Comparison of ENCODE assay signal across 25 cellular contexts in the genomic region with DNA sequence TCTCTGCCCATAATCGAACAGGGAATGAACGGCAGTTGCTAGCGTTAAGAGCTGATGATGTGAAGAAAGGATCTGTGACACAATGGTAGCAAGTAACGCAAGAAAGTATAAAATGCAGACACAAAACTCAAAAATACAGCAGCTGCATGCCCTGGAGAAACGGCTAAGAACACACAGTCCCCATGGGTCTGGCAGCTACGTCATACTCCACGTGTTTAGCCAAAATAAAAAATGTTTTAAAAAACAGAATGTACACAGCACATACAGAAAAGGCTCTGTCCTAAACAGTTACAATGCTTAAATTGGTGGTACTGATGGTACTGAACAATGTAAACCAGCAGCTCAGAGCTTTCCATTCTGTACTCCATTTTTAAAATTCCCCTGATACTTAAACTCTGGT.
"Had no signal": no experiment of that assay in that cellular context is flagged by ENCODE, and none has a peak within 500 bp of the region (broad histone marks: within the 10 kb centered on the region; RNA-seq: fewer than 3 reads in every experiment).

No MANE protein-coding gene starts in this region.

- H3K27ac Mint-ChIP-seq: activated CD4-positive, alpha-beta T cell treated with anti-CD3 and anti-CD28 coated beads, Interleukin-2, amount 10 ng/mL, durations not matched to agents 24 days and 14 days; activated CD8-positive, alpha-beta T cell treated with anti-CD3 and anti-CD28 coated beads for 36 hours; activated naive CD4-positive, alpha-beta T cell treated with anti-CD3 and anti-CD28 coated beads for 36 hours; activated naive CD8-positive, alpha-beta T cell; activated naive CD8-positive, alpha-beta T cell treated with anti-CD3 and anti-CD28 coated beads, Interleukin-2, amount 50 U/mL, for 24 hours; activated T-cell treated with anti-CD3 and anti-CD28 coated beads, Interleukin-2, amount 50 U/mL, for 24 hours; T-helper 2 cell treated with Interferon-gamma antibody and Interleukin-4, amounts not matched to agents 5 μg/mL and 100 μg/mL, for 36 hours had no signal

- H3K4me3 ChIP-seq: SJCRH30, SK-N-MC had no signal

- H3K4me3 Mint-ChIP-seq: activated CD4-positive, alpha-beta T cell treated with anti-CD3 and anti-CD28 coated beads, Interleukin-2, amount 10 ng/mL, durations not matched to agents 24 days and 14 days; activated CD8-positive, alpha-beta T cell treated with anti-CD3 and anti-CD28 coated beads for 36 hours; activated naive CD4-positive, alpha-beta T cell treated with anti-CD3 and anti-CD28 coated beads for 36 hours; activated naive CD8-positive, alpha-beta T cell; activated naive CD8-positive, alpha-beta T cell treated with anti-CD3 and anti-CD28 coated beads, Interleukin-2, amount 50 U/mL, for 24 hours; activated T-cell treated with anti-CD3 and anti-CD28 coated beads, Interleukin-2, amount 50 U/mL, for 24 hours; T-helper 2 cell treated with Interferon-gamma antibody and Interleukin-4, amounts not matched to agents 5 μg/mL and 100 μg/mL, for 36 hours had no signal

- H3K27me3 Mint-ChIP-seq: activated CD4-positive, alpha-beta T cell treated with anti-CD3 and anti-CD28 coated beads, Interleukin-2, amount 10 ng/mL, durations not matched to agents 24 days and 14 days; activated CD8-positive, alpha-beta T cell treated with anti-CD3 and anti-CD28 coated beads for 36 hours; activated naive CD8-positive, alpha-beta T cell; activated naive CD8-positive, alpha-beta T cell treated with anti-CD3 and anti-CD28 coated beads, Interleukin-2, amount 50 U/mL, for 24 hours; activated T-cell treated with anti-CD3 and anti-CD28 coated beads, Interleukin-2, amount 50 U/mL, for 24 hours had no signal

- H3K9me3 ChIP-seq: SJCRH30 had no signal

- DNase-seq: activated CD4-positive, alpha-beta T cell treated with anti-CD3 and anti-CD28 coated beads, Interleukin-2, amount 50 U/mL, for 4 hours; activated CD8-positive, alpha-beta T cell treated with anti-CD3 and anti-CD28 coated beads for 36 hours; activated gamma-delta T cell treated with Interleukin-2 at 50 U/mL for 16 hours; activated naive CD4-positive, alpha-beta T cell treated with anti-CD3 and anti-CD28 coated beads for 36 hours; activated naive CD8-positive, alpha-beta T cell treated with anti-CD3 and anti-CD28 coated beads, Interleukin-2, amount 50 U/mL, for 24 hours; activated T-cell treated with anti-CD3 and anti-CD28 coated beads, Interleukin-2, amount 50 U/mL, for 24 hours; aorta; brain microvascular endothelial cell; central memory CD4-positive, alpha-beta T cell; KG1; MM.1S; MV-4-11; NCI-H1092; NCI-H1436 treated with DMSO at 0.1 percent for 48 hours; NCI-H1694 treated with DMSO at 0.1 percent for 48 hours; NCI-H2029; NCI-H345; NCI-H524 treated with DMSO at 0.1 percent for 48 hours; SHP77; SJCRH30 had no signal

- H3K27me3 ChIP-seq: brain microvascular endothelial cell, SJCRH30 had no signal

- H3K4me1 Mint-ChIP-seq: activated naive CD8-positive, alpha-beta T cell treated with anti-CD3 and anti-CD28 coated beads, Interleukin-2, amount 50 U/mL, for 24 hours had no signal

- ATAC-seq: activated CD8-positive, alpha-beta T cell treated with anti-CD3 and anti-CD28 coated beads for 36 hours; activated naive CD8-positive, alpha-beta T cell treated with anti-CD3 and anti-CD28 coated beads, Interleukin-2, amount 50 U/mL, for 24 hours; Panc1 had no signal

- H3K9me3 Mint-ChIP-seq: activated CD4-positive, alpha-beta T cell treated with anti-CD3 and anti-CD28 coated beads, Interleukin-2, amount 10 ng/mL, durations not matched to agents 24 days and 14 days; activated CD8-positive, alpha-beta T cell treated with anti-CD3 and anti-CD28 coated beads for 36 hours; activated naive CD4-positive, alpha-beta T cell treated with anti-CD3 and anti-CD28 coated beads for 36 hours; activated naive CD8-positive, alpha-beta T cell treated with anti-CD3 and anti-CD28 coated beads, Interleukin-2, amount 50 U/mL, for 24 hours; activated T-cell treated with anti-CD3 and anti-CD28 coated beads, Interleukin-2, amount 50 U/mL, for 24 hours; T-helper 2 cell treated with Interferon-gamma antibody and Interleukin-4, amounts not matched to agents 5 μg/mL and 100 μg/mL, for 36 hours had no signal

- H3K36me3 ChIP-seq: brain microvascular endothelial cell, SJCRH30 had no signal

- H3K27ac ChIP-seq: brain microvascular endothelial cell, SJCRH30, SK-N-MC had no signal
